In the genomic region with DNA sequence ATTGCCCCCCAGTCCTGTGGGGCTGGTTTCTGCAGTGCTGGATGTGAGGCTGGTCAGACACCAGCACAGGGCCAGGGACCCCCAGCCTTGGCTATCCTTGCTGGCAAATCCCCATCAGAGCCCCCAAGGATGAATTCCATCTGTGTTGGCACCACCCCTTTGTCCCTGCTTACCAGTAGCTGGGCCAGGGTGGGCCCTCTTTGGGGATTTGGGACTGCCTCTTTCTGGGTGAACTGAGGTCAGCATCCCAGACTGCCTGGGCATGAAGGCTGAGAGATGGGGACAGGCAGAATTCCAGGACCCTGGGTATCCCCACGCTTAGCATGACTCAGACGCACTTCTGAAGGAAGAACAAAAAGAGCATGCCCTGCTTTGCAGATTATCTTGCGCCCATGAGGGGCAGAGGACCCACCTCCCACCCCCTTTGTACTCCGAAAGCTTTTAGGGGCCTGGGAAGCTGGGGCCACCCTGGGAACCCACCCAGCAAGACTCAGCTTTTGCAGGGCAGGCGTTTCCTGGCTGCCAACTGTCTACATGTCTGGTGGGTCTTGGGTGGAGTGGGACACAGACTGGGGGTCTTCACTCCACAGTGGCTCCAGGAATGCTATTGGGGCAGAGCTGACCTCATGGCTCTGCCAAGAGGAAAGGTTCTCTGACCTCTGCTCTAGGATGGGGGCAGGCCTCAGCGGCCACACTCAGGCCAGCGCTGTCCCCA, we compare ENCODE assay signal across 10 cellular contexts. TPM values are rescaled to one million over a fixed set of nuclear protein-coding genes. Genes with fewer than 3 reads are reported as not detected.
A peak's percentile ranks its signal among the peaks of the same experiment; 100 is the strongest.
DNase-seq lines count a peak whose midpoint lies in the region; ATAC-seq and TF ChIP-seq lines count a peak whose summit lies in the region.
"Had no signal": no experiment of that assay in that cellular context is flagged by ENCODE, and none has a peak within 500 bp of the region (broad histone marks: within the 10 kb centered on the region; RNA-seq: fewer than 3 reads in every experiment).

No MANE protein-coding gene starts in this region.

- no peaks in the 10 kb centered on the region for H3K27me3 Mint-ChIP-seq in activated naive CD8-positive, alpha-beta T cell treated with anti-CD3 and anti-CD28 coated beads, Interleukin-2, amount 50 U/mL, for 24 hours
- no peaks in the 10 kb centered on the region for H3K27me3 Mint-ChIP-seq in activated naive CD8-positive, alpha-beta T cell treated with anti-CD3 and anti-CD28 coated beads for 36 hours
- H3K27me3 Mint-ChIP-seq in endothelial cell (ENCODE audit: unreplicated experiment) = peaks cover 22% of the 10 kb centered on the region
- H3K27me3 Mint-ChIP-seq in activated CD8-positive, alpha-beta T cell treated with anti-CD3 and anti-CD28 coated beads for 36 hours = no peaks in the 10 kb centered on the region

- H3K4me1 Mint-ChIP-seq in activated naive CD8-positive, alpha-beta T cell treated with anti-CD3 and anti-CD28 coated beads, Interleukin-2, amount 50 U/mL, for 24 hours = peaks cover 2% of the 10 kb centered on the region
- H3K4me1 Mint-ChIP-seq in activated naive CD8-positive, alpha-beta T cell treated with anti-CD3 and anti-CD28 coated beads for 36 hours = no peaks in the 10 kb centered on the region
- H3K4me1 Mint-ChIP-seq in stimulated activated effector memory CD8-positive, alpha-beta T cell treated with anti-CD3 and anti-CD28 coated beads, Interleukin-12 subunit alpha, Interleukin-12 subunit beta, amount 100 ng/mL, for 72 hours = peaks cover 5% of the 10 kb centered on the region
- peaks cover 5% of the 10 kb centered on the region for H3K4me1 Mint-ChIP-seq in endothelial cell (ENCODE audit: unreplicated experiment)
- H3K4me1 Mint-ChIP-seq in activated CD8-positive, alpha-beta T cell treated with anti-CD3 and anti-CD28 coated beads for 36 hours (ENCODE audit: low read depth) = no peaks in the 10 kb centered on the region

- POLR2A ChIA-PET in activated CD8-positive, alpha-beta T cell treated with anti-CD3 and anti-CD28 coated beads for 36 hours (lab: Charles Lee) = interaction anchor here (1.0 kb wide), 1 partner anchor 282 kb away, joined by 3 read pairs; no protein-coding TSS in a partner anchor

- intact Hi-C loops in activated CD8-positive, alpha-beta T cell treated with anti-CD3 and anti-CD28 coated beads for 36 hours (cut with micrococcal nuclease) = loop anchor here (2.0 kb wide), 1 partner anchor 285 kb away; no protein-coding TSS in a partner anchor

- no peak overlapping the region for H3K27ac Mint-ChIP-seq in activated naive CD8-positive, alpha-beta T cell treated with anti-CD3 and anti-CD28 coated beads, Interleukin-2, amount 50 U/mL, for 24 hours
- no peak overlapping the region for H3K27ac Mint-ChIP-seq in activated naive CD8-positive, alpha-beta T cell treated with anti-CD3 and anti-CD28 coated beads for 36 hours
- H3K27ac Mint-ChIP-seq in stimulated activated effector memory CD8-positive, alpha-beta T cell treated with anti-CD3 and anti-CD28 coated beads, Interleukin-12 subunit alpha, Interleukin-12 subunit beta, amount 100 ng/mL, for 72 hours = no peak overlapping the region
- no peak overlapping the region for H3K27ac Mint-ChIP-seq in endothelial cell (ENCODE audit: unreplicated experiment)
- no peak overlapping the region for H3K27ac Mint-ChIP-seq in activated CD8-positive, alpha-beta T cell treated with anti-CD3 and anti-CD28 coated beads for 36 hours

- TF ChIP-seq CTCF in endothelial cell (IDR thresholded peaks at IDR 0.05; ENCODE audit: unreplicated experiment) = no peak
- TF ChIP-seq CTCF in activated CD8-positive, alpha-beta T cell treated with anti-CD3 and anti-CD28 coated beads for 36 hours (IDR thresholded peaks at IDR 0.05) = no peak

- CTCF ChIA-PET in activated CD8-positive, alpha-beta T cell treated with anti-CD3 and anti-CD28 coated beads for 36 hours (lab: Charles Lee) = interaction anchor here (1.0 to 1.1 kb wide), 2 partner anchors 38 to 285 kb away, joined by 4 to 5 read pairs; no protein-coding TSS in a partner anchor

- peaks cover 7% of the 10 kb centered on the region for H3K9me3 Mint-ChIP-seq in activated naive CD8-positive, alpha-beta T cell treated with anti-CD3 and anti-CD28 coated beads, Interleukin-2, amount 50 U/mL, for 24 hours
- H3K9me3 Mint-ChIP-seq in activated naive CD8-positive, alpha-beta T cell treated with anti-CD3 and anti-CD28 coated beads for 36 hours = peaks cover 13% of the 10 kb centered on the region
- no peaks in the 10 kb centered on the region for H3K9me3 Mint-ChIP-seq in stimulated activated effector memory CD8-positive, alpha-beta T cell treated with anti-CD3 and anti-CD28 coated beads, Interleukin-12 subunit alpha, Interleukin-12 subunit beta, amount 100 ng/mL, for 72 hours
- peaks cover 10% of the 10 kb centered on the region for H3K9me3 Mint-ChIP-seq in endothelial cell (ENCODE audit: unreplicated experiment)
- H3K9me3 Mint-ChIP-seq in activated CD8-positive, alpha-beta T cell treated with anti-CD3 and anti-CD28 coated beads for 36 hours = peaks cover 14% of the 10 kb centered on the region

- peaks cover 19% of the 10 kb centered on the region for H3K36me3 Mint-ChIP-seq in activated naive CD8-positive, alpha-beta T cell treated with anti-CD3 and anti-CD28 coated beads, Interleukin-2, amount 50 U/mL, for 24 hours (ENCODE audit: low read depth)
- H3K36me3 Mint-ChIP-seq in activated naive CD8-positive, alpha-beta T cell treated with anti-CD3 and anti-CD28 coated beads for 36 hours = peaks cover 25% of the 10 kb centered on the region
- H3K36me3 Mint-ChIP-seq in stimulated activated effector memory CD8-positive, alpha-beta T cell treated with anti-CD3 and anti-CD28 coated beads, Interleukin-12 subunit alpha, Interleukin-12 subunit beta, amount 100 ng/mL, for 72 hours = peaks cover 28% of the 10 kb centered on the region
- H3K36me3 Mint-ChIP-seq in endothelial cell (ENCODE audit: low read depth, unreplicated experiment) = peaks cover 18% of the 10 kb centered on the region
- H3K36me3 Mint-ChIP-seq in activated CD8-positive, alpha-beta T cell treated with anti-CD3 and anti-CD28 coated beads for 36 hours (ENCODE audit: low read depth) = peaks cover 23% of the 10 kb centered on the region

- H3K4me3 Mint-ChIP-seq in activated naive CD8-positive, alpha-beta T cell treated with anti-CD3 and anti-CD28 coated beads, Interleukin-2, amount 50 U/mL, for 24 hours = no peak overlapping the region
- no peak overlapping the region for H3K4me3 Mint-ChIP-seq in activated naive CD8-positive, alpha-beta T cell treated with anti-CD3 and anti-CD28 coated beads for 36 hours
- no peak overlapping the region for H3K4me3 Mint-ChIP-seq in stimulated activated effector memory CD8-positive, alpha-beta T cell treated with anti-CD3 and anti-CD28 coated beads, Interleukin-12 subunit alpha, Interleukin-12 subunit beta, amount 100 ng/mL, for 72 hours
- no peak overlapping the region for H3K4me3 Mint-ChIP-seq in endothelial cell (ENCODE audit: unreplicated experiment)
- H3K4me3 Mint-ChIP-seq in activated CD8-positive, alpha-beta T cell treated with anti-CD3 and anti-CD28 coated beads for 36 hours = no peak overlapping the region
- H3K4me3 Mint-ChIP-seq: brain had no signal

- no peak for DNase-seq in activated naive CD8-positive, alpha-beta T cell treated with anti-CD3 and anti-CD28 coated beads, Interleukin-2, amount 50 U/mL, for 24 hours
- no peak for DNase-seq in activated naive CD8-positive, alpha-beta T cell treated with anti-CD3 and anti-CD28 coated beads for 36 hours
- DNase-seq in fibroblast of gingiva (ENCODE audit: low read depth) (peak; percentile 15), endothelial cell (ENCODE audit: low spot score) (no peak)
- no peak for DNase-seq in stimulated activated effector memory CD8-positive, alpha-beta T cell treated with anti-CD3 and anti-CD28 coated beads, Interleukin-12 subunit alpha, Interleukin-12 subunit beta, amount 100 ng/mL, for 72 hours (ENCODE audit: low spot score in 2 of 2)
- DNase-seq in activated CD8-positive, alpha-beta T cell treated with anti-CD3 and anti-CD28 coated beads for 36 hours = no peak
- no peak for DNase-seq in stimulated activated CD4-positive, alpha-beta T cell treated with anti-CD3 and anti-CD28 coated beads, Interleukin-4, amount 100 ng/mL, for 4 hours
- DNase-seq: NCI-H187 treated with DMSO at 0.1 percent for 48 hours had no signal

- ATAC-seq in activated naive CD8-positive, alpha-beta T cell treated with anti-CD3 and anti-CD28 coated beads, Interleukin-2, amount 50 U/mL, for 24 hours = peak; percentile 6
- peak; percentile 28 for ATAC-seq in HG03354 (IDR thresholded peaks at IDR 0.05; ENCODE audit: poor library complexity, severe bottlenecking, unreplicated experiment)
- ATAC-seq in stimulated activated effector memory CD8-positive, alpha-beta T cell treated with anti-CD3 and anti-CD28 coated beads, Interleukin-12 subunit alpha, Interleukin-12 subunit beta, amount 100 ng/mL, for 72 hours = peak; percentile 14
- ATAC-seq in activated CD8-positive, alpha-beta T cell treated with anti-CD3 and anti-CD28 coated beads for 36 hours = no peak

RNA-seq across cellular contexts. Expression of a gene that starts 26.8 kb away (rescaled TPM):
- not detected for total RNA-seq in activated naive CD8-positive, alpha-beta T cell treated with anti-CD3 and anti-CD28 coated beads for 36 hours
- total RNA-seq in endothelial cell (ENCODE audit: unreplicated experiment) = 13.3 TPM
- not detected for total RNA-seq in activated CD8-positive, alpha-beta T cell treated with anti-CD3 and anti-CD28 coated beads for 36 hours

Comparison
In these comparisons a context has a peak if more than half of its experiments do, and no peak if none do; other contexts are left out.
1. RNA of a gene that starts 26.8 kb away (total RNA-seq): 13.3 TPM in endothelial cell (single experiment); not detected in activated naive CD8-positive, alpha-beta T cell treated with anti-CD3 and anti-CD28 coated beads for 36 hours and not detected in activated CD8-positive, alpha-beta T cell treated with anti-CD3 and anti-CD28 coated beads for 36 hours; every median in the first group is over 10 times any median in the second.